In genomic region chr11:134691985-134692384, GRCh38 we compare ENCODE assay signal across 26 cellular contexts.
DNase-seq lines count a peak whose midpoint lies in the region; ATAC-seq, FAIRE-seq and TF ChIP-seq lines count a peak whose summit lies in the region.
"Had no signal": no experiment of that assay in that cellular context is flagged by ENCODE, and none has a peak within 500 bp of the region (broad histone marks: within the 10 kb centered on the region; RNA-seq: fewer than 3 reads in every experiment).

No MANE protein-coding gene starts in this region.

- POLR2A ChIA-PET in A549 (lab: Yijun Ruan, JAX) = no interaction called here

- no peaks in the 10 kb centered on the region for H3K9me2 ChIP-seq in hepatocyte (replicated peaks; ENCODE audit: insufficient read depth)

- H3K27ac ChIP-seq in A549 (no peak overlapping the region), hepatocyte (no peak overlapping the region)
- H3K27ac ChIP-seq: BLaER1, gastrocnemius medialis, ovary had no signal

- no peaks in the 10 kb centered on the region for H3K9me3 ChIP-seq in A549
- H3K9me3 ChIP-seq in hepatocyte (ENCODE audit: low read depth) = no peaks in the 10 kb centered on the region
- H3K9me3 ChIP-seq: BLaER1, gastrocnemius medialis, ovary had no signal

- CTCF ChIA-PET in A549 (lab: Yijun Ruan, JAX) = no interaction called here

- H2AFZ ChIP-seq in hepatocyte = no peak overlapping the region

- H3K79me2 ChIP-seq in hepatocyte = no peaks in the 10 kb centered on the region

- TF ChIP-seq RAD21 in A549 (conservative IDR thresholded peaks at IDR 0.05 in 1 of 2, IDR thresholded peaks at IDR 0.05 in 1 of 2) = no peak

- no peak for FAIRE-seq in A549 (lab: Jason Lieb, UNC)
- FAIRE-seq: D721Med, endothelial cell of umbilical vein, H54 had no signal

- ATAC-seq in A549 (no peak), GM18861 (IDR thresholded peaks at IDR 0.05; ENCODE audit: unreplicated experiment) (no peak)
- ATAC-seq: activated naive CD8-positive, alpha-beta T cell treated with anti-CD3 and anti-CD28 coated beads, Interleukin-2, amount 50 U/mL, for 24 hours; gastrocnemius medialis; naive thymus-derived CD4-positive, alpha-beta T cell; sciatic nerve had no signal

- no peaks in the 10 kb centered on the region for H3K36me3 ChIP-seq in hepatocyte (replicated peaks; ENCODE audit: insufficient read depth, low read depth)
- H3K36me3 ChIP-seq: BLaER1, gastrocnemius medialis, ovary had no signal

- TF ChIP-seq POLR2A in A549 (IDR thresholded peaks at IDR 0.05; ENCODE audit: low read length) = no peak

- TF ChIP-seq EP300 in A549 (IDR thresholded peaks at IDR 0.05) = no peak

- DNase-seq in A549 (ENCODE audit: low read depth in 1 of 2, low spot score in 1 of 2) (no peak), NCI-H526 treated with DMSO at 0.1 percent for 48 hours (lab: John Stamatoyannopoulos, UW) (peak; percentile 68), choroid plexus epithelial cell (ENCODE audit: low read depth) (peak; percentile 28), hepatocyte (ENCODE audit: low spot score) (no peak), NCI-H2196 treated with DMSO at 0.1 percent for 48 hours (lab: John Stamatoyannopoulos, UW; ENCODE audit: unreplicated experiment) (no peak), posterior vena cava (ENCODE audit: low spot score) (no peak)
- no peak for DNase-seq in stimulated activated CD4-positive, alpha-beta T cell treated with anti-CD3 and anti-CD28 coated beads, Interleukin-4, amount 100 ng/mL, for 1 hour
- DNase-seq: activated CD4-positive, alpha-beta memory T cell treated with anti-CD3 and anti-CD28 coated beads for 36 hours; activated effector memory CD4-positive, alpha-beta T cell treated with Interleukin-2 at 50 U/mL for 16 hours; activated naive CD8-positive, alpha-beta T cell treated with anti-CD3 and anti-CD28 coated beads, Interleukin-2, amount 50 U/mL, for 24 hours; dermis blood vessel endothelial cell; EL; gastrocnemius medialis; MV-4-11; naive thymus-derived CD4-positive, alpha-beta T cell; NCI-H524; ovary; RPMI8226; stimulated activated CD4-positive, alpha-beta T cell treated with anti-CD3 and anti-CD28 coated beads, Interleukin-15, amount 100 ng/mL, for 24 hours; trophoblast cell had no signal

- intact Hi-C loops in posterior vena cava (cut with DNase I) = no loop called here

- H4K20me1 ChIP-seq in hepatocyte (ENCODE audit: insufficient read depth, poor library complexity, severe bottlenecking) = no peaks in the 10 kb centered on the region
- H4K20me1 ChIP-seq: BLaER1 had no signal

- no peak overlapping the region for H3K4me3 ChIP-seq in A549
- H3K4me3 ChIP-seq in choroid plexus epithelial cell (ENCODE audit: low read depth, low read length) = no peak overlapping the region
- H3K4me3 ChIP-seq in hepatocyte = no peak overlapping the region
- H3K4me3 ChIP-seq: BLaER1, gastrocnemius medialis, ovary had no signal

- H3K27me3 ChIP-seq in hepatocyte = peaks cover 10% of the 10 kb centered on the region
- H3K27me3 ChIP-seq: BLaER1, ovary had no signal

- no peaks in the 10 kb centered on the region for H3K4me1 ChIP-seq in A549
- peaks cover 4% of the 10 kb centered on the region for H3K4me1 ChIP-seq in hepatocyte (ENCODE audit: insufficient read depth)
- H3K4me1 ChIP-seq: BLaER1, gastrocnemius medialis had no signal

- H3K4me2 ChIP-seq in A549 (no peak overlapping the region), hepatocyte (peak overlapping the region; percentile 32)
- H3K4me2 ChIP-seq: BLaER1 had no signal

- TF ChIP-seq CTCF in A549 (IDR thresholded peaks at IDR 0.05) (no peak), choroid plexus epithelial cell (conservative IDR thresholded peaks at IDR 0.05; ENCODE audit: low read depth, low read length) (no peak), hepatocyte (IDR thresholded peaks at IDR 0.05; ENCODE audit: poor library complexity) (no peak)

- 3% methylated on average over 6 of the region's 6 CpGs for WGBS in A549 (ENCODE audit: missing lambda C conversion rate)
- WGBS in hepatocyte (ENCODE audit: low lambda C conversion rate, missing lambda C conversion rate) = 67% methylated on average over 6 of the region's 6 CpGs

TF ChIP-seq in A549, 52 proteins besides CTCF, POLR2A, EP300 and RAD21:
- TF ChIP-seq RFX5 (IDR thresholded peaks at IDR 0.05) = no peak
- TF ChIP-seq MAFK (IDR thresholded peaks at IDR 0.05; ENCODE audit: partially characterized antibody) = peak; percentile 66
- peak; percentile 70; the same call in 1 of the 2 replicates for TF ChIP-seq NFE2L2 (conservative IDR thresholded peaks at IDR 0.05; ENCODE audit: low read length)
- TF ChIP-seq TP53 (CRISPR knock-in tag; IDR thresholded peaks at IDR 0.05) = no peak

Comparison
In these comparisons a context has a peak if more than half of its experiments do, and no peak if none do; other contexts are left out.
1. DNase-seq: peak in NCI-H526 treated with DMSO at 0.1 percent for 48 hours (single experiment) and choroid plexus epithelial cell (single experiment); none in A549 (0 of 2), hepatocyte (single experiment), NCI-H2196 treated with DMSO at 0.1 percent for 48 hours (single experiment), posterior vena cava (single experiment) and stimulated activated CD4-positive, alpha-beta T cell treated with anti-CD3 and anti-CD28 coated beads, Interleukin-4, amount 100 ng/mL, for 1 hour (single experiment).